In the genomic region with DNA sequence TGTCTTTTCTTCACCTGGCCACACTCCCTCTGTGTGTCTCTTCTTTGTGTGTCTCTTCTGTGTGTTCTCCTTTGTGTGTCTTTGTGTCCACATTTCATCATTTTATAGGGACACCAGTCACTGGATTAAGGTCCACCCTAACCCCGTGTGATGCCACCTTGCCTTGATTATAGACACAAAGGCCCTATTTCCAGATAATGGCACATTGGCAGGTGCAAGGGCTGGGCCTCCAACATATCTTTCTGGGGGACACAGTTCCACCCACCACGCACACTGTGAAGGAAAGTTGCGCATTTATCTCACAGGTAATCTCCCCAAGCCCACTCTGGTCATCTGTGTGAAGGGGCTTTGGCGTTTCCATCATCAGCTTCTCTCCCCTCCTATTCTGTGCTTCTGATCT, we compare ENCODE assay signal across 25 cellular contexts.
"Had no signal": no experiment of that assay in that cellular context is flagged by ENCODE, and none has a peak within 500 bp of the region (broad histone marks: within the 10 kb centered on the region; RNA-seq: fewer than 3 reads in every experiment).

No MANE protein-coding gene starts in this region.

- H3K27me3 ChIP-seq: esophagus squamous epithelium, gastrocnemius medialis had no signal

- H3K27ac Mint-ChIP-seq: immature natural killer cell, memory B cell had no signal

- DNase-seq: dermis blood vessel endothelial cell; dorsolateral prefrontal cortex; effector CD4-positive, alpha-beta T cell; effector memory CD4-positive, alpha-beta T cell; esophagus squamous epithelium; foreskin fibroblast; foreskin melanocyte; gastrocnemius medialis; glutamatergic neuron; head of caudate nucleus; heart right ventricle; hippocampal formation; immature natural killer cell; islet precursor cell; kidney; kidney glomerular epithelial cell; left colon; left ventricle myocardium inferior; lower lobe of right lung; mammary epithelial cell; mesendoderm; midbrain had no signal

- H3K36me3 Mint-ChIP-seq: immature natural killer cell, memory B cell had no signal

- H3K4me1 Mint-ChIP-seq: immature natural killer cell, memory B cell had no signal

- H3K4me3 ChIP-seq: coronary artery, dorsolateral prefrontal cortex, esophagus squamous epithelium, gastrocnemius medialis, heart right ventricle, left ventricle myocardium inferior, lower lobe of right lung had no signal

- H3K4me3 Mint-ChIP-seq: immature natural killer cell, memory B cell had no signal

- H3K27me3 Mint-ChIP-seq: memory B cell had no signal

- H3K4me1 ChIP-seq: esophagus squamous epithelium, gastrocnemius medialis, heart right ventricle, left ventricle myocardium inferior, lower lobe of right lung had no signal

- H3K27ac ChIP-seq: coronary artery, dorsolateral prefrontal cortex, esophagus squamous epithelium, gastrocnemius medialis, heart right ventricle, left ventricle myocardium inferior, lower lobe of right lung had no signal

- H3K36me3 ChIP-seq: esophagus squamous epithelium, gastrocnemius medialis, heart right ventricle, left ventricle myocardium inferior, lower lobe of right lung had no signal

- ATAC-seq: gastrocnemius medialis, heart right ventricle, left colon, left lobe of liver, lower lobe of right lung had no signal

- H3K9me3 ChIP-seq: esophagus squamous epithelium, gastrocnemius medialis, left ventricle myocardium inferior, lower lobe of right lung had no signal
